In the genomic region with DNA sequence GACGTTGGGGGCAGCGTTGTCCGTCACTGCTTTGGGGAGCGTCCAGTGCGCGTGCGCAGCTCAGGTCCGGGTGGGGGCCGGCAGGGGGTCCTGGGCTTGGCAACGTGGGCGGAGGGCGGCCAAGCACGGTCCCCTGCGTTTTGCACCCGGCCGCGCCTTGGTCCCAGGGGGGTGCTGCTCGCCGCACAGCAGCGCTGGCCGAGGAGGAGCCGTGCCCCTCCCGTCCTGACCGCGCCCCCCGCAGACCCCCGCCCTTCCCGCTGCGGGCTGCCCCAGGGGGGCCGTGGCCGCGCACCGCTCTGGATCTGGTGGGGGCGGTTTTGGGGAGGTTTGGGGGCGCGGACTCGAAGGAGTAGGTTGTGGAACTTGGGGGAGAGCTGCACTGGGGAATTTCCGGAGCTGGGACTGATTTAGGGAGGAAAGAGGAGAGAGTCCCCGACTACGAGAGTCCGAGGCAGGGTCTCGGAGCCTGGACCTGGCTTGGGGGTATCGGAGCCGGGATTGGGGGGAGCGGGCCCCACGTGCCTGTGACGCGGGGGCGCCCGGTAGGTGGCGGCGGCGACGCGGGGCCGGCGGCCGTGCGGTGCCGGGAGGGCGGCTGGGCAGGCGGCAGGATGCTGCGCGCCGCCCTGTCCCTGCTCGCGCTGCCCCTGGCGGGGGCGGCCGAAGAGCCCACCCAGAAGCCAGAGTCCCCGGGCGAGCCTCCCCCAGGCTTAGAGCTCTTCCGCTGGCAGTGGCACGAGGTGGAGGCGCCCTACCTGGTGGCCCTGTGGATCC, we compare ENCODE assay signal across 8 cellular contexts. TPM values are rescaled to one million over a fixed set of nuclear protein-coding genes. Genes with fewer than 3 reads are reported as not detected.
DNase-seq lines count a peak whose midpoint lies in the region; ATAC-seq and TF ChIP-seq lines count a peak whose summit lies in the region.

TSS of gene SLC9A5 (plus strand) at position 579 of the 777 bp plus-strand sequence. CDS start at position 615, 36 bp downstream.

- H3K9me3 Mint-ChIP-seq in Caco-2 (ENCODE audit: unreplicated experiment): no peaks in the 10 kb centered on the region
- no peaks in the 10 kb centered on the region for H3K9me3 Mint-ChIP-seq in activated naive CD4-positive, alpha-beta T cell treated with anti-CD3 and anti-CD28 coated beads, Interleukin-2, amount 10 ng/mL, durations not matched to agents 7 days and 5 days

- H3K4me1 ChIP-seq in Caco-2 (peaks cover 24% of the 10 kb centered on the region), right cardiac atrium (ENCODE audit: control insufficient read depth, insufficient read depth, low read length) (peaks cover 12% of the 10 kb centered on the region), skeletal muscle tissue (ENCODE audit: control insufficient read depth in 3 of 3, insufficient read depth in 3 of 3, low read length in 3 of 3) (peaks cover 50 to 53% (median 51%) of the 10 kb centered on the region in 3 donors)

- H3K27me3 ChIP-seq in Caco-2 (replicated peaks; ENCODE audit: control insufficient read depth, insufficient read depth, low read length): peaks cover 6% of the 10 kb centered on the region
- no peaks in the 10 kb centered on the region for H3K27me3 ChIP-seq in right cardiac atrium (ENCODE audit: control insufficient read depth, insufficient read depth)
- H3K27me3 ChIP-seq in skeletal muscle tissue (ENCODE audit: control insufficient read depth in 3 of 3, insufficient read depth in 3 of 3, low read length in 3 of 3): peaks cover 0 to 4% (median 0%) of the 10 kb centered on the region in 3 donors

- H3K4me3 ChIP-seq in Caco-2 (ENCODE audit: low read depth, low read length) (peak within 1 kb of the TSS; percentile 72), right cardiac atrium (ENCODE audit: low read length) (peak within 1 kb of the TSS; percentile 58), skeletal muscle tissue (ENCODE audit: low read length in 3 of 3) (peak within 1 kb of the TSS; percentile 66 to 74 (median 70))

- 1% methylated on average over 75 of the region's 75 CpGs for WGBS in right cardiac atrium

- peak within 1 kb of the TSS; percentile 95 for H3K4me3 Mint-ChIP-seq in Caco-2 (ENCODE audit: unreplicated experiment)
- H3K4me3 Mint-ChIP-seq in activated naive CD4-positive, alpha-beta T cell treated with anti-CD3 and anti-CD28 coated beads, Interleukin-2, amount 10 ng/mL, durations not matched to agents 7 days and 5 days: peak within 1 kb of the TSS; percentile 77

- peak within 1 kb of the TSS; percentile 60 to 99 (median 70) for H3K9ac ChIP-seq in skeletal muscle tissue (ENCODE audit: low read depth in 1 of 3, low read length in 3 of 3)

- no peaks in the 10 kb centered on the region for H3K36me3 ChIP-seq in Caco-2 (ENCODE audit: control insufficient read depth, insufficient read depth, low read length)
- no peaks in the 10 kb centered on the region for H3K36me3 ChIP-seq in skeletal muscle tissue (ENCODE audit: control insufficient read depth in 3 of 3, insufficient read depth in 3 of 3, low read length in 3 of 3)

- intact Hi-C loops in Caco-2 (cut with micrococcal nuclease; ENCODE audit: unreplicated experiment) (no loop called here), right cardiac atrium (cut with DNase I) (no loop called here)

- no peaks in the 10 kb centered on the region for H3K9me3 ChIP-seq in Caco-2
- H3K9me3 ChIP-seq in right cardiac atrium (ENCODE audit: control insufficient read depth, low read length): no peaks in the 10 kb centered on the region
- no peaks in the 10 kb centered on the region for H3K9me3 ChIP-seq in skeletal muscle tissue (ENCODE audit: control insufficient read depth in 3 of 3, low read length in 3 of 3)

- BruUV-seq in Caco-2 (replicated peaks; lab: Mats Ljungman, UMichigan): no TSS peak

- H3K27ac Mint-ChIP-seq in Caco-2 (ENCODE audit: unreplicated experiment): peak within 1 kb of the TSS; percentile 87
- H3K27ac Mint-ChIP-seq in activated naive CD4-positive, alpha-beta T cell treated with anti-CD3 and anti-CD28 coated beads, Interleukin-2, amount 10 ng/mL, durations not matched to agents 7 days and 5 days: peak within 1 kb of the TSS; percentile 53

- H3K27me3 Mint-ChIP-seq in Caco-2 (ENCODE audit: insufficient read depth, unreplicated experiment): peaks cover 18% of the 10 kb centered on the region
- peaks cover 42% of the 10 kb centered on the region for H3K27me3 Mint-ChIP-seq in activated naive CD4-positive, alpha-beta T cell treated with anti-CD3 and anti-CD28 coated beads, Interleukin-2, amount 10 ng/mL, durations not matched to agents 7 days and 5 days

- ATAC-seq in right cardiac atrium (no peak), GM21515 (IDR thresholded peaks at IDR 0.05; ENCODE audit: unreplicated experiment) (no peak)

- peak in 1 of 2 experiments; percentile 55 for DNase-seq in Caco-2
- peak; percentile 48 for DNase-seq in HK-2 (ENCODE audit: unreplicated experiment)
- peak; percentile 60 for DNase-seq in activated naive CD4-positive, alpha-beta T cell treated with anti-CD3 and anti-CD28 coated beads, Interleukin-2, amount 10 ng/mL, durations not matched to agents 7 days and 5 days
- DNase-seq in right cardiac atrium: peak; percentile 59 to 83 (median 79)
- DNase-seq in effector CD4-positive, alpha-beta T cell: no peak
- DNase-seq in NCI-H2029 (lab: John Stamatoyannopoulos, UW): no peak

- CTCF ChIA-PET in Caco-2 (lab: Charles Lee): interaction anchor here (0.6 to 4.2 kb wide), 6 partner anchors 12 to 295 kb away, joined by 4 to 31 read pairs (median 8); partner anchors contain the start of genes ELMO3 and TMEM208
- CTCF ChIA-PET in activated naive CD4-positive, alpha-beta T cell treated with anti-CD3 and anti-CD28 coated beads, Interleukin-2, amount 10 ng/mL, durations not matched to agents 7 days and 5 days (lab: Charles Lee): interaction anchor here (0.9 to 6.4 kb wide), 7 partner anchors 16 to 235 kb away, joined by 3 to 34 read pairs (median 5); partner anchors contain the start of genes E2F4 and TMEM208

- peak; percentile 14 to 42 for TF ChIP-seq CTCF in Caco-2 (IDR thresholded peaks at IDR 0.05; ENCODE audit: insufficient read depth in 1 of 2, low read depth in 1 of 2, low read length in 1 of 2, severe bottlenecking in 1 of 2, unreplicated experiment in 1 of 2)

- H3K27ac ChIP-seq in right cardiac atrium (ENCODE audit: low read length) (no peak within 1 kb of the TSS), skeletal muscle tissue (ENCODE audit: low read depth, low read length) (peak within 1 kb of the TSS; percentile 99)

- H3K4me1 Mint-ChIP-seq in Caco-2 (ENCODE audit: low read depth, unreplicated experiment): peaks cover 36% of the 10 kb centered on the region
- H3K4me1 Mint-ChIP-seq in activated naive CD4-positive, alpha-beta T cell treated with anti-CD3 and anti-CD28 coated beads, Interleukin-2, amount 10 ng/mL, durations not matched to agents 7 days and 5 days: peaks cover 49% of the 10 kb centered on the region

- POLR2A ChIA-PET in Caco-2 (lab: Charles Lee): interaction anchor here (0.5 to 0.6 kb wide), 2 partner anchors 70 to 116 kb away, joined by 3 to 8 read pairs; no protein-coding TSS in a partner anchor

- H3K36me3 Mint-ChIP-seq in Caco-2 (ENCODE audit: insufficient read depth, unreplicated experiment): peaks cover 36% of the 10 kb centered on the region
- H3K36me3 Mint-ChIP-seq in activated naive CD4-positive, alpha-beta T cell treated with anti-CD3 and anti-CD28 coated beads, Interleukin-2, amount 10 ng/mL, durations not matched to agents 7 days and 5 days: no peaks in the 10 kb centered on the region

RNA-seq across cellular contexts. Expression of gene SLC9A5, which starts in this region (rescaled TPM):
- 2.3 and 2.4 TPM in 2 replicates for total RNA-seq in Caco-2 (2022)
- total RNA-seq in right cardiac atrium: 1 to 10 TPM; 2.2 to 2.9 (median 2.5) TPM
- polyA plus RNA-seq in right cardiac atrium: 1.9 TPM
- total RNA-seq in skeletal muscle tissue: not detected

Comparison
In these comparisons a context has a peak if more than half of its experiments do, and no peak if none do; other contexts are left out.
1. DNase-seq: peak in HK-2 (single experiment), activated naive CD4-positive, alpha-beta T cell treated with anti-CD3 and anti-CD28 coated beads, Interleukin-2, amount 10 ng/mL, durations not matched to agents 7 days and 5 days (single experiment) and right cardiac atrium (3 of 3); none in effector CD4-positive, alpha-beta T cell (single experiment) and NCI-H2029 (single experiment).
2. Peak in every context shown above with its lines, with median percentiles within 50 percentile points of each other: H3K4me3 ChIP-seq.